ENCODE assay signal across 8 cellular contexts in the genomic region with DNA sequence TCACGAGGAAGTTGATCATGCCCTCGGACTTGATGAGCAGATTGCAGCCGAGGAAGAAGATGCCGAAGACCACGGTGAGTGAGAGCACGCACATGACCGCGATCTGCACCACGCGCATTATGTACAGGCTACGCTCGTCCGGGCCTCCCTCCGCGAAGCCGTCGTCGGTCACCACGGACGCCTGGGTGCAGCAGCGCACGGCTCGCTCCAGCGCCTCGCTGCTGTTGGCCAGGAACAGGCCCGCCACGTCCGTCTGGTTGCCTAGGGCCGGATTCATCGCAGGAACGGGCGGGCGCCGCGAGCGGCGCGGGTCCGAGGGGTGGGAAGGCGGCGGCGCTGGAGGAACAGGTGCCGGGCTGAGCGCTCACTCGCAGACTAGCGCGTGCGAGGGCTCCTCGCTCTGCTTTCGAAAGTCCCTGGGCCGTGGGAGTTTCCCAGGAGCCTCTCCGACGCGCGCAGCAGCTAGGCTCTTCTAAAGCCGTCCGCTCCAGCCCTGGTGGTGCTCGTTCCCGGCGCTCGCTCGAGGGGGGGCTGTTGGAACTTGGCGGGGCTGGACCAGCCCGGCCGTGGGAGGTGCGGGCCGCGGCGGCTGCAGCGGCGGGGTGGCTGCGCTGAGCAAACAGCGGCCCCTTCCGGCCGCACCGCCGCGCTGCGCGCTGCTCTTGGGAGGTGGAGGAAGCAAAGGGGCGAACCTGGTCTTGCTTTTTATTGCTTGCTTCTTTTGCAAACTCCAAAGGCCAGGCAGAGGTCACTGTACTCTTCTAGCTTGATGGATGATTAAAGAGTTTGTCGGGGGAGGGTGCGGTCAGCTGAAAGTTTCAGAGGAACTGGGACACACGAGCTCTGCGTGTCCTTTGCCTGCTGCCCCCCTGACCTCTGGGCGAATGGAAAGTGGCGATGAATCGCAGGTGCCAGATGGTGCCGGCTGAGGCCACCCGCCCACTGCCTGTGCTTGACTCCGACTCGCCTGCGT. TPM values are rescaled to one million over a fixed set of nuclear protein-coding genes. Genes with fewer than 3 reads are reported as not detected.
DNase-seq lines count a peak whose midpoint lies in the region; ATAC-seq, FAIRE-seq and TF ChIP-seq lines count a peak whose summit lies in the region.

TSS of gene RPRM (minus strand) at position 474 of the 973 bp plus-strand sequence. CDS start at position 277, 197 bp downstream.

- TF ChIP-seq CTCF in WTC11 (IDR thresholded peaks at IDR 0.05) (peak; percentile 91), chondrocyte (IDR thresholded peaks at IDR 0.05) (peak; percentile 95)

- ATAC-seq in HG02759 (IDR thresholded peaks at IDR 0.05; ENCODE audit: unreplicated experiment) (peak; percentile 94), WTC11 (peak; percentile 77)

- H3K36me3 Mint-ChIP-seq in WTC11, result no peaks in the 10 kb centered on the region
- H3K36me3 Mint-ChIP-seq in chondrocyte (ENCODE audit: low read depth), result no peaks in the 10 kb centered on the region

- peak within 1 kb of the TSS; percentile 91 for H3K27ac Mint-ChIP-seq in WTC11
- no peak within 1 kb of the TSS for H3K27ac Mint-ChIP-seq in chondrocyte (ENCODE audit: unreplicated experiment)

- CTCF ChIA-PET in WTC11 (lab: Charles Lee), result interaction anchor here (0.6 to 2.4 kb wide), 15 partner anchors 9 to 553 kb away, joined by 3 to 14 read pairs (median 4); no protein-coding TSS in a partner anchor

- peaks cover 51% of the 10 kb centered on the region for H3K4me1 Mint-ChIP-seq in WTC11
- H3K4me1 Mint-ChIP-seq in chondrocyte (ENCODE audit: low read depth), result peaks cover 13% of the 10 kb centered on the region

- H3K4me3 Mint-ChIP-seq in WTC11, result peak within 1 kb of the TSS; percentile 79
- peak within 1 kb of the TSS; percentile 59 for H3K4me3 Mint-ChIP-seq in chondrocyte (ENCODE audit: unreplicated experiment)

- TF ChIP-seq POLR2A in GM12892 (IDR thresholded peaks at IDR 0.05; ENCODE audit: low read depth, low read length), result no peak

- POLR2A ChIA-PET in WTC11 (lab: Charles Lee), result interaction anchor here (0.6 to 1.1 kb wide), 2 partner anchors 86 to 393 kb away, joined by 3 to 4 read pairs; partner anchors contain the start of gene GALNT13

- peak; percentile 50 for DNase-seq in GM12892 (ENCODE audit: insufficient read length)
- peak; percentile 88 for DNase-seq in NCI-H146 (lab: John Stamatoyannopoulos, UW)
- DNase-seq in WTC11 (ENCODE audit: low spot score), result peak; percentile 91
- DNase-seq in chondrocyte (ENCODE audit: low spot score), result peak; percentile 81
- DNase-seq in left kidney (ENCODE audit: low read depth, low spot score), result peak; percentile 95
- peak; percentile 8 to 42 for DNase-seq in stimulated activated CD4-positive, alpha-beta T cell treated with anti-CD3 and anti-CD28 coated beads, Interleukin-1b, Interleukin-23, amount 100 ng/mL, for 4 hours (ENCODE audit: low read depth in 2 of 2)
- DNase-seq in MV-4-11 (lab: John Stamatoyannopoulos, UW), result no peak

- peak; percentile 94 for FAIRE-seq in GM12892 (lab: Jason Lieb, UNC)

- no peaks in the 10 kb centered on the region for H3K9me3 Mint-ChIP-seq in WTC11
- no peaks in the 10 kb centered on the region for H3K9me3 Mint-ChIP-seq in chondrocyte (ENCODE audit: low read depth)

- H3K27me3 Mint-ChIP-seq in WTC11 (ENCODE audit: low read depth), result no peaks in the 10 kb centered on the region
- H3K27me3 Mint-ChIP-seq in chondrocyte (ENCODE audit: low read depth), result peaks cover 59% of the 10 kb centered on the region

TF ChIP-seq in WTC11, 78 proteins besides CTCF, POLR2A, EP300 and RAD21 (continues in another document):
- no peak for TF ChIP-seq AFF4 (CRISPR knock-in tag; IDR thresholded peaks at IDR 0.05; ENCODE audit: borderline replicate concordance)
- TF ChIP-seq CDX4 (CRISPR knock-in tag; IDR thresholded peaks at IDR 0.05; ENCODE audit: borderline replicate concordance), result no peak
- TF ChIP-seq, protein P1, sequence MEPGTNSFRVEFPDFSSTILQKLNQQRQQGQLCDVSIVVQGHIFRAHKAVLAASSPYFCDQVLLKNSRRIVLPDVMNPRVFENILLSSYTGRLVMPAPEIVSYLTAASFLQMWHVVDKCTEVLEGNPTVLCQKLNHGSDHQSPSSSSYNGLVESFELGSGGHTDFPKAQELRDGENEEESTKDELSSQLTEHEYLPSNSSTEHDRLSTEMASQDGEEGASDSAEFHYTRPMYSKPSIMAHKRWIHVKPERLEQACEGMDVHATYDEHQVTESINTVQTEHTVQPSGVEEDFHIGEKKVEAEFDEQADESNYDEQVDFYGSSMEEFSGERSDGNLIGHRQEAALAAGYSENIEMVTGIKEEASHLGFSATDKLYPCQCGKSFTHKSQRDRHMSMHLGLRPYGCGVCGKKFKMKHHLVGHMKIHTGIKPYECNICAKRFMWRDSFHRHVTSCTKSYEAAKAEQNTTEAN (CRISPR knock-in tag; IDR thresholded peaks at IDR 0.05), result no peak
- TF ChIP-seq, protein P2, sequence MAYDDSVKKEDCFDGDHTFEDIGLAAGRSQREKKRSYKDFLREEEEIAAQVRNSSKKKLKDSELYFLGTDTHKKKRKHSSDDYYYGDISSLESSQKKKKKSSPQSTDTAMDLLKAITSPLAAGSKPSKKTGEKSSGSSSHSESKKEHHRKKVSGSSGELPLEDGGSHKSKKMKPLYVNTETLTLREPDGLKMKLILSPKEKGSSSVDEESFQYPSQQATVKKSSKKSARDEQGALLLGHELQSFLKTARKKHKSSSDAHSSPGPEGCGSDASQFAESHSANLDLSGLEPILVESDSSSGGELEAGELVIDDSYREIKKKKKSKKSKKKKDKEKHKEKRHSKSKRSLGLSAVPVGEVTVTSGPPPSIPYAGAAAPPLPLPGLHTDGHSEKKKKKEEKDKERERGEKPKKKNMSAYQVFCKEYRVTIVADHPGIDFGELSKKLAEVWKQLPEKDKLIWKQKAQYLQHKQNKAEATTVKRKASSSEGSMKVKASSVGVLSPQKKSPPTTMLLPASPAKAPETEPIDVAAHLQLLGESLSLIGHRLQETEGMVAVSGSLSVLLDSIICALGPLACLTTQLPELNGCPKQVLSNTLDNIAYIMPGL (CRISPR knock-in tag; IDR thresholded peaks at IDR 0.05), result peak; percentile 94; the same call in 1 of the 2 replicates
- 0 out of 2 replicates have a peak, but pooled peaks have one; percentile 22 for TF ChIP-seq ZNF281 (CRISPR knock-in tag; IDR thresholded peaks at IDR 0.05)
- peak; percentile 70; the same call in 1 of the 2 replicates for TF ChIP-seq ETV6 (CRISPR knock-in tag; IDR thresholded peaks at IDR 0.05)
- 0 out of 2 replicates have a peak, but pooled peaks have one; percentile 15 for TF ChIP-seq ZBTB21 (CRISPR knock-in tag; IDR thresholded peaks at IDR 0.05; ENCODE audit: borderline replicate concordance)

RNA-seq across cellular contexts. Expression of gene RPRM, which starts in this region (rescaled TPM):
- polyA plus RNA-seq in GM12892 (2012; ENCODE audit: missing spikeins), result 0.17 TPM
- total RNA-seq in WTC11 (2021) (25.4 to 29.0 TPM (median 28.1 TPM) in 3 replicates), chondrocyte (not detected in 3 replicates)

Comparison
In these comparisons a context has a peak if more than half of its experiments do, and no peak if none do; other contexts are left out.
1. RNA of gene RPRM (total RNA-seq): 25.4 to 29.0 TPM in WTC11; not detected in chondrocyte; every median in the first group is over 10 times any median in the second.
2. Peak in DNase-seq in chondrocyte; RNA of the gene not detected or under 1 TPM.